1 cellular context compared by ENCODE assay signal in genomic region chr15:89198934-89199333, GRCh38.
TF ChIP-seq lines count a peak whose summit lies in the region.

No MANE protein-coding gene starts in this region.

TF ChIP-seq in H1, 55 proteins besides CTCF, POLR2A, EP300 and RAD21:
- TF ChIP-seq GTF2F1 (IDR thresholded peaks at IDR 0.05; ENCODE audit: borderline replicate concordance, low read depth, low read length) (no peak), KDM1A (IDR thresholded peaks at IDR 0.05; ENCODE audit: borderline replicate concordance, low read length) (no peak), JUN (IDR thresholded peaks at IDR 0.05; ENCODE audit: low read depth, low read length) (no peak), SIX5 (IDR thresholded peaks at IDR 0.05; ENCODE audit: low read depth, low read length) (no peak), ATF2 (IDR thresholded peaks at IDR 0.05; ENCODE audit: low read length) (no peak), SUZ12 (IDR thresholded peaks at IDR 0.05; ENCODE audit: low read length) (no peak), SP1 (IDR thresholded peaks at IDR 0.05; ENCODE audit: low read depth, low read length) (no peak)
TF ChIP-seq in H1: peak in this region for 0.
